ENCODE assay signal across 22 cellular contexts in the genomic region with DNA sequence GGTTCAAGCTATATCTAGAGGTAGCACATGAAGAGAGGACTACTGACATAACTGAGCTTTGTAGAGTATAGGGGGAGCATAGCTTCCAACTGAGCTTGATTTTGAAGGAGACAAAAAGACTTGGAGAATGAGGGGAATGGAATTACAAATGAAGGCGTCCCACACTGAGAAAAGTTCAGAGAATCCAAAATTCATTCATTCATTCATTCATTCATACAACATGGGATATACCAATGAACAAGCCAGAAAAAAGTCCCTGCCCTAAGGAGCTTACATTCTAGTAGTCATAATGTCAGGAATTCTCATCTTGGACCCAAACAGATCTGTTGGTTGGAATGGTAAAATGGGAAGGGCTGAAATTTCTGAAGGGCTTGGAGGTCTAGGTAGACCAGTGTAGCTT.
DNase-seq lines count a peak whose midpoint lies in the region; ATAC-seq, FAIRE-seq and TF ChIP-seq lines count a peak whose summit lies in the region.
"Had no signal": no experiment of that assay in that cellular context is flagged by ENCODE, and none has a peak within 500 bp of the region (broad histone marks: within the 10 kb centered on the region; RNA-seq: fewer than 3 reads in every experiment).

No MANE protein-coding gene starts in this region.

- TF ChIP-seq CTCF in astrocyte (IDR thresholded peaks at IDR 0.05; ENCODE audit: insufficient read depth, low read depth, low read length) = no peak
- no peak for TF ChIP-seq CTCF in stomach (IDR thresholded peaks at IDR 0.05)
- no peak for TF ChIP-seq CTCF in upper lobe of left lung (IDR thresholded peaks at IDR 0.05)

- intact Hi-C loops in stomach (cut with DNase I; ENCODE audit: low total_unique reads) = no loop called here

- H3K9me3 ChIP-seq in astrocyte (ENCODE audit: insufficient read depth, low read depth, low read length) = no peaks in the 10 kb centered on the region
- no peaks in the 10 kb centered on the region for H3K9me3 ChIP-seq in stomach
- H3K9me3 ChIP-seq in upper lobe of left lung = no peaks in the 10 kb centered on the region
- H3K9me3 ChIP-seq: BE2C had no signal

- H3K4me1 ChIP-seq in astrocyte (ENCODE audit: insufficient read depth, low read length) (peaks cover 15% of the 10 kb centered on the region), stomach (peaks cover 0 to 53% (median 6%) of the 10 kb centered on the region in 4 donors), upper lobe of left lung (peaks cover 28 to 42% (median 31%) of the 10 kb centered on the region in 4 donors)
- H3K4me1 ChIP-seq: BE2C had no signal

- TF ChIP-seq EP300 in stomach (IDR thresholded peaks at IDR 0.05) (no peak), upper lobe of left lung (IDR thresholded peaks at IDR 0.05) (no peak)

- H3K79me2 ChIP-seq in astrocyte (ENCODE audit: insufficient read depth, low read length) = no peaks in the 10 kb centered on the region

- peaks cover 31% of the 10 kb centered on the region for H3K36me3 Mint-ChIP-seq in T-helper 1 cell treated with Interleukin-12 subunit alpha and Interleukin-12 subunit beta and Interleukin-4 antibody, amounts not matched to agents 30 μg/mL and 1 μg/mL, for 36 hours (ENCODE audit: low read depth)
- H3K36me3 Mint-ChIP-seq in astrocyte (ENCODE audit: low read depth, unreplicated experiment) (no peaks in the 10 kb centered on the region), memory B cell (peaks cover 18% of the 10 kb centered on the region)

- TF ChIP-seq POLR2A in stomach (IDR thresholded peaks at IDR 0.05) (no peak), upper lobe of left lung (IDR thresholded peaks at IDR 0.05) (no peak)

- H3K9ac ChIP-seq in astrocyte (ENCODE audit: low read length) = no peak overlapping the region

- H3K27me3 ChIP-seq in astrocyte (ENCODE audit: insufficient read depth, low read length) = peaks cover 4% of the 10 kb centered on the region
- no peaks in the 10 kb centered on the region for H3K27me3 ChIP-seq in stomach
- H3K27me3 ChIP-seq in upper lobe of left lung = no peaks in the 10 kb centered on the region
- H3K27me3 ChIP-seq: BE2C had no signal

- H3K4me2 ChIP-seq in astrocyte (ENCODE audit: low read length) = no peak overlapping the region

- H3K27ac ChIP-seq in astrocyte (ENCODE audit: low read depth, low read length) (no peak overlapping the region), stomach (peak overlapping the region in 3 of 5 donors; percentile 8 to 31 (median 25)), upper lobe of left lung (peak overlapping the region in 2 of 4 donors; percentile 25 to 62)
- H3K27ac ChIP-seq: 22Rv1, HL-60 had no signal

- no peaks in the 10 kb centered on the region for H4K20me1 ChIP-seq in astrocyte (ENCODE audit: insufficient read depth, low read length)

- no peak for ATAC-seq in memory B cell (ENCODE audit: low read depth)
- no peak for ATAC-seq in upper lobe of left lung (ENCODE audit: low FRiP score in 2 of 2)
- ATAC-seq: Panc1 had no signal

- no peak overlapping the region for H3K4me3 ChIP-seq in astrocyte (ENCODE audit: insufficient read depth, low read depth, low read length)
- H3K4me3 ChIP-seq in stomach = no peak overlapping the region
- H3K4me3 ChIP-seq in upper lobe of left lung = no peak overlapping the region

- no peaks in the 10 kb centered on the region for H3K36me3 ChIP-seq in astrocyte (ENCODE audit: insufficient read depth, low read length)
- H3K36me3 ChIP-seq in stomach = no peaks in the 10 kb centered on the region
- no peaks in the 10 kb centered on the region for H3K36me3 ChIP-seq in upper lobe of left lung
- H3K36me3 ChIP-seq: BE2C had no signal

- DNase-seq in T-helper 1 cell = no peak
- no peak for DNase-seq in astrocyte (ENCODE audit: low read depth)
- DNase-seq in memory B cell (ENCODE audit: low spot score in 2 of 2) = no peak
- no peak for DNase-seq in stomach
- no peak for DNase-seq in H4 (ENCODE audit: low spot score)
- DNase-seq in upper lobe of left lung = no peak
- no peak for DNase-seq in stimulated activated CD4-positive, alpha-beta T cell treated with anti-CD3 and anti-CD28 coated beads, Interleukin-4, amount 100 ng/mL, for 1 hour
- DNase-seq: BE2C; Calu3; CD4-positive, alpha-beta T cell; DMS53; MV-4-11; NCI-H1417 treated with DMSO at 0.1 percent for 48 hours; NCI-H2029; NCI-H2171 treated with DMSO at 0.1 percent for 48 hours; NCI-H510A; Right ventricle myocardium superior had no signal

- no peaks in the 10 kb centered on the region for H3K27me3 Mint-ChIP-seq in T-helper 1 cell treated with Interleukin-12 subunit alpha and Interleukin-12 subunit beta and Interleukin-4 antibody, amounts not matched to agents 30 μg/mL and 1 μg/mL, for 36 hours (ENCODE audit: low read depth)
- H3K27me3 Mint-ChIP-seq in astrocyte (ENCODE audit: low read depth, unreplicated experiment) (no peaks in the 10 kb centered on the region), memory B cell (no peaks in the 10 kb centered on the region)

- H2AFZ ChIP-seq in astrocyte (ENCODE audit: low read depth, low read length) = no peak overlapping the region

- no peaks in the 10 kb centered on the region for H3K9me3 Mint-ChIP-seq in T-helper 1 cell treated with Interleukin-12 subunit alpha and Interleukin-12 subunit beta and Interleukin-4 antibody, amounts not matched to agents 30 μg/mL and 1 μg/mL, for 36 hours
- no peaks in the 10 kb centered on the region for H3K9me3 Mint-ChIP-seq in astrocyte (ENCODE audit: unreplicated experiment)
- peaks cover 1% of the 10 kb centered on the region for H3K9me3 Mint-ChIP-seq in memory B cell
- H3K9me3 Mint-ChIP-seq: CD4-positive, alpha-beta T cell had no signal

- H3K4me1 Mint-ChIP-seq in T-helper 1 cell treated with Interleukin-12 subunit alpha and Interleukin-12 subunit beta and Interleukin-4 antibody, amounts not matched to agents 30 μg/mL and 1 μg/mL, for 36 hours (ENCODE audit: low read depth) = peaks cover 43% of the 10 kb centered on the region
- H3K4me1 Mint-ChIP-seq in astrocyte (ENCODE audit: low read depth, unreplicated experiment) (peaks cover 25% of the 10 kb centered on the region), memory B cell (peaks cover 49% of the 10 kb centered on the region)

- no peak overlapping the region for H3K4me3 Mint-ChIP-seq in T-helper 1 cell treated with Interleukin-12 subunit alpha and Interleukin-12 subunit beta and Interleukin-4 antibody, amounts not matched to agents 30 μg/mL and 1 μg/mL, for 36 hours
- H3K4me3 Mint-ChIP-seq in astrocyte (ENCODE audit: unreplicated experiment) (peak overlapping the region; percentile 41), memory B cell (no peak overlapping the region)
- H3K4me3 Mint-ChIP-seq: CD4-positive, alpha-beta T cell had no signal

- peak overlapping the region; percentile 95 for H3K27ac Mint-ChIP-seq in T-helper 1 cell treated with Interleukin-12 subunit alpha and Interleukin-12 subunit beta and Interleukin-4 antibody, amounts not matched to agents 30 μg/mL and 1 μg/mL, for 36 hours
- peak overlapping the region; percentile 50 for H3K27ac Mint-ChIP-seq in astrocyte (ENCODE audit: unreplicated experiment)
- H3K27ac Mint-ChIP-seq in memory B cell = peak overlapping the region; percentile 42
- H3K27ac Mint-ChIP-seq: CD4-positive, alpha-beta T cell had no signal

- no peak for FAIRE-seq in astrocyte (lab: Jason Lieb, UNC)
- FAIRE-seq: HTR-8/SVneo had no signal

- WGBS in stomach, 5 donors = 86 to 97% (median 92%) methylated on average over 1 of the region's 1 CpG
- WGBS in upper lobe of left lung, 2 donors = 93 to 97% methylated on average over 1 of the region's 1 CpG

Comparison
In these comparisons a context has a peak if more than half of its experiments do, and no peak if none do; other contexts are left out.
1. H3K27ac Mint-ChIP-seq: peak in every context shown above with its lines; median percentile 95 in T-helper 1 cell treated with Interleukin-12 subunit alpha and Interleukin-12 subunit beta and Interleukin-4 antibody, amounts not matched to agents 30 μg/mL and 1 μg/mL, for 36 hours; 50 in astrocyte; 42 in memory B cell.